In the genomic region with DNA sequence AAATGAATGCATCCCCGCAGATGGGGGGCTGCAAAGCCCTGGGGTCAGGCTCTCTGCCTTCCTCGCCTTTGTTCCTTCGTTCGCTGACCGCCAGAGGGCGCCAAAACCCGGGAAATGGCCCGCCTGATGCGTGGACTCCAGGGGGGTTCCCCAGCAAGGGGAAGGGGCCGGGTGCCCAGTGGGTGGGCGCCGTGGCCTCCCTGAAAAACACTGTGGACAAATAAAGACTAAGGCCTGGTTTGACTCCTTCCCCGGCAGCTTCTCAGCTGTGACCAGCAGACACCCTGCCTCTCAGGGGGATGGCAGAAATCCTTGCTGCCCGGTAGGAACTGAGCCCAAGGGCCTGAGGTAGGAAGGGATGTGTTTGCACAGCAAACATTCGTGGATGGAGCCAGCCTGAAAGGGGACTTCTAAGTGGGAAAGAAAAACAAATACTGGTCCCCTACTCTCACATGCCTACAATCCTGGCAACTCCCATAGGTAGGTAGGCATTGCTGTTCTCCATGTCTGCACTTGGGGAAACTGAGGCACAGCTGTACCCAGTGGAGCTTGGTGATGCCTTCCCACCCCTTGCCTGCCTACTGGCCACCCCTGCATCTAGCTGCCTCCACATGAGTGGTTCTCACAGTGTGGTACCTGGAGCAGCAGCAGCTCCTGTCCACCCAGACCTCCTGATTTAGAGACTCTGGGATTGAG, we compare ENCODE assay signal across 8 cellular contexts. TPM values are rescaled to one million over a fixed set of nuclear protein-coding genes. Genes with fewer than 3 reads are reported as not detected.
DNase-seq lines count a peak whose midpoint lies in the region; ATAC-seq, FAIRE-seq and TF ChIP-seq lines count a peak whose summit lies in the region.

No MANE protein-coding gene starts in this region.

- H3K27ac Mint-ChIP-seq in CD8-positive, alpha-beta memory T cell = peak overlapping the region in 5 of 8 donors; percentile 8 to 79 (median 53)

- no peak for FAIRE-seq in RCC 7860 (lab: Jason Lieb, UNC)

- peaks cover 15 to 19% (median 18%) of the 10 kb centered on the region in 3 donors for H3K4me1 Mint-ChIP-seq in CD8-positive, alpha-beta memory T cell

- TF ChIP-seq CTCF in VCaP (conservative IDR thresholded peaks at IDR 0.05) (peak; percentile 78), body of pancreas (IDR thresholded peaks at IDR 0.05) (peak; percentile 75 to 91 (median 81))

- peaks cover 12% of the 10 kb centered on the region for H3K4me1 ChIP-seq in CD8-positive, alpha-beta memory T cell (ENCODE audit: insufficient read depth, low read length)
- H3K4me1 ChIP-seq in body of pancreas = peaks cover 15% of the 10 kb centered on the region

- peak; percentile 57 for ATAC-seq in HG03432 (IDR thresholded peaks at IDR 0.05; ENCODE audit: unreplicated experiment)
- no peak for ATAC-seq in body of pancreas

- WGBS in body of pancreas, 2 donors = 0% methylated on average over 8 to 15 of the region's 15 CpGs

- intact Hi-C loops in body of pancreas (cut with DNase I) = loop anchor here (10.0 kb wide), 1 partner anchor 52 kb away; no protein-coding TSS in a partner anchor

- H3K27me3 ChIP-seq in CD8-positive, alpha-beta memory T cell (ENCODE audit: insufficient read depth, low read length, poor library complexity, severe bottlenecking) = no peaks in the 10 kb centered on the region
- H3K27me3 ChIP-seq in body of pancreas = no peaks in the 10 kb centered on the region

- POLR2A ChIA-PET in CD8-positive, alpha-beta memory T cell (lab: Charles Lee) = interaction anchor here (2.2 kb wide), 1 partner anchor 220 kb away, joined by 8 read pairs; no protein-coding TSS in a partner anchor

- no peaks in the 10 kb centered on the region for H3K36me3 ChIP-seq in CD8-positive, alpha-beta memory T cell (ENCODE audit: insufficient read depth, low read length)
- H3K36me3 ChIP-seq in body of pancreas (replicated peaks in 1 of 2; ENCODE audit: insufficient read depth in 1 of 2, low read depth in 2 of 2) = no peaks in the 10 kb centered on the region

- CTCF ChIA-PET in CD8-positive, alpha-beta memory T cell (lab: Charles Lee) = interaction anchor here (0.6 to 7.3 kb wide), 19 partner anchors 11 to 409 kb away, joined by 3 to 270 read pairs (median 5); a partner anchor contains a TSS

- no peak overlapping the region for H3K4me3 ChIP-seq in CD8-positive, alpha-beta memory T cell (ENCODE audit: low read length)
- no peak overlapping the region for H3K4me3 ChIP-seq in body of pancreas

- no peak overlapping the region for H3K27ac ChIP-seq in CD8-positive, alpha-beta memory T cell (ENCODE audit: low read depth, low read length)
- H3K27ac ChIP-seq in VCaP (no peak overlapping the region), body of pancreas (no peak overlapping the region)

- H3K9me3 ChIP-seq in CD8-positive, alpha-beta memory T cell (ENCODE audit: low read length) = no peaks in the 10 kb centered on the region
- H3K9me3 ChIP-seq in body of pancreas = no peaks in the 10 kb centered on the region

- TF ChIP-seq POLR2A in body of pancreas (IDR thresholded peaks at IDR 0.05) = no peak

- H3K27me3 Mint-ChIP-seq in CD8-positive, alpha-beta memory T cell = peaks cover 5 to 26% of the 10 kb centered on the region in 2 donors

- peaks cover 0 to 2% (median 0%) of the 10 kb centered on the region in 5 donors for H3K9me3 Mint-ChIP-seq in CD8-positive, alpha-beta memory T cell

- H3K36me3 Mint-ChIP-seq in CD8-positive, alpha-beta memory T cell = no peaks in the 10 kb centered on the region

- H3K4me3 Mint-ChIP-seq in CD8-positive, alpha-beta memory T cell = no peak overlapping the region

- peak; percentile 57 to 84 (median 69) for DNase-seq in CD8-positive, alpha-beta memory T cell
- DNase-seq in body of pancreas (peak; percentile 42 to 61 (median 56)), left kidney (ENCODE audit: low read depth, low spot score) (peak; percentile 74), kidney tubule cell (ENCODE audit: low spot score) (no peak), RCC 7860 (ENCODE audit: low spot score) (no peak)
- peak; percentile 68 for DNase-seq in stimulated activated CD8-positive, alpha-beta memory T cell treated with anti-CD3 and anti-CD28 coated beads, Interleukin-12 subunit alpha, Interleukin-12 subunit beta, amount 100 ng/mL, for 1 hour (ENCODE audit: low read depth)

RNA-seq across cellular contexts. Expression of a gene that starts 57.7 kb away (rescaled TPM):
- total RNA-seq in CD8-positive, alpha-beta memory T cell = 10 to 100 TPM in 1 of 2 experiments, 1 to 10 TPM in 1; 9.4 to 10.9 TPM
- polyA plus RNA-seq in CD8-positive, alpha-beta memory T cell = 1,007 TPM
- total RNA-seq in body of pancreas = 100 to 1,000 TPM; 248 to 808 TPM

Comparison
In these comparisons a context has a peak if more than half of its experiments do, and no peak if none do; other contexts are left out.
1. DNase-seq: peak in CD8-positive, alpha-beta memory T cell (5 of 5), body of pancreas (4 of 4), left kidney (single experiment) and stimulated activated CD8-positive, alpha-beta memory T cell treated with anti-CD3 and anti-CD28 coated beads, Interleukin-12 subunit alpha, Interleukin-12 subunit beta, amount 100 ng/mL, for 1 hour (single experiment); none in kidney tubule cell (single experiment) and RCC 7860 (single experiment).
2. RNA of a gene that starts 57.7 kb away (total RNA-seq): 248 to 808 TPM in body of pancreas; 9.4 to 10.9 TPM in CD8-positive, alpha-beta memory T cell; every median in the first group is over 10 times any median in the second.